Comparison of ENCODE assay signal across 7 cellular contexts in genomic region chr15:41971089-41971892, GRCh38. TPM values are rescaled to one million over a fixed set of nuclear protein-coding genes. Genes with fewer than 3 reads are reported as not detected.
DNase-seq lines count a peak whose midpoint lies in the region; ATAC-seq, FAIRE-seq and TF ChIP-seq lines count a peak whose summit lies in the region.

No MANE protein-coding gene starts in this region.

- DNase-seq in GM18507 (ENCODE audit: extremely low spot score, insufficient read length, low read depth) (peak; percentile 56), NCI-H2029 (lab: John Stamatoyannopoulos, UW) (peak; percentile 44), coronary artery (ENCODE audit: low spot score) (peak; percentile 78), lower leg skin (ENCODE audit: low spot score in 2 of 2) (peak in 1 of 2 donors; percentile 90)
- DNase-seq in stimulated activated CD4-positive, alpha-beta T cell treated with anti-CD3 and anti-CD28 coated beads, TNF-alpha, amount 100 ng/mL, for 48 hours (ENCODE audit: low read depth in 3 of 3), result peak; percentile 54 to 73 (median 66)

- peak; percentile 86 for FAIRE-seq in GM18507 (lab: Jason Lieb, UNC)

- peak; percentile 45 for ATAC-seq in HG02678 (IDR thresholded peaks at IDR 0.05; ENCODE audit: unreplicated experiment)
- peak; percentile 76 for ATAC-seq in activated CD4-positive, CD25-positive, alpha-beta regulatory T cell treated with anti-CD3 and anti-CD28 coated beads, Interleukin-2, amount 50 U/mL, for 24 hours

- TF ChIP-seq CTCF in coronary artery (IDR thresholded peaks at IDR 0.05) (no peak), lower leg skin (IDR thresholded peaks at IDR 0.05) (peak in 1 of 3 donors; percentile 17)

- 6 to 7% methylated on average over 16 of the region's 16 CpGs for WGBS in lower leg skin, 2 donors

- no peak for TF ChIP-seq POLR2A in lower leg skin (IDR thresholded peaks at IDR 0.05)

- H3K4me3 ChIP-seq in coronary artery (peak overlapping the region; percentile 94), lower leg skin (ENCODE audit: low read depth, poor library complexity, severe bottlenecking) (peak overlapping the region; percentile 90)

- H3K27ac ChIP-seq in coronary artery, result peak overlapping the region; percentile 94 to 96

- intact Hi-C loops in lower leg skin (cut with DNase I; ENCODE audit: low total_unique reads), result no loop called here

RNA-seq across cellular contexts. Expression of gene EHD4, which starts 1.1 kb away (rescaled TPM):
- 10 to 100 TPM; 19.6 to 27.3 (median 23.3) TPM for total RNA-seq in lower leg skin

RNA-seq across cellular contexts. Expression of gene PLA2G4E, which starts 49.6 kb away (rescaled TPM):
- 10 to 100 TPM; 49.8 to 67.2 (median 51.5) TPM for total RNA-seq in lower leg skin
